ENCODE assay signal across 15 cellular contexts in the genomic region with DNA sequence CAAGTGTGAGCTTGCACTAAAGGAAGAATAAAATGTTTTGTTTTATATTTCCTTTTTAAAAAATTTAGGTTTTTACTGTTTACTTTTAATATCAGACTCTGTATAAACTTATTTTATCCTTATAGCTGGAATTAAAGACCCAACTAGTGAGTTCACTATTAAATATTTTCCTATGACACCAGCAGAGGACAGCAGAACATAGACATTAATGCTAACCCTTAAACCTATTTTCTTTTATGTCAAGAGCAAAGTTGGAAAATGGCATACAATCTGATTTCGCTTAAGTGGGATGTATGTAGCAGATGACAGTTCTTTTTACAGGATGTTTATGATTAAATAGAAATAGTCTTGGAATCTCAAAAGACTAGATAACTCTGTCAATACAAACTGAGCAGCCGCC.
A peak's percentile ranks its signal among the peaks of the same experiment; 100 is the strongest.
DNase-seq lines count a peak whose midpoint lies in the region; ATAC-seq and TF ChIP-seq lines count a peak whose summit lies in the region.
"Had no signal": no experiment of that assay in that cellular context is flagged by ENCODE, and none has a peak within 500 bp of the region (broad histone marks: within the 10 kb centered on the region; RNA-seq: fewer than 3 reads in every experiment).

No MANE protein-coding gene starts in this region.

- H3K9me3 Mint-ChIP-seq in activated T-helper 2 cell treated with anti-CD3 and anti-CD28 coated beads, Interferon-gamma antibody, Interleukin-2, Interleukin-4, amounts not matched to agents 10 μg/mL and 5 μg/mL and 100 μg/mL, durations not matched to agents 14 hours and 24 hours and 36 hours = no peaks in the 10 kb centered on the region
- H3K9me3 Mint-ChIP-seq: T-cell had no signal

- no peaks in the 10 kb centered on the region for H3K4me1 Mint-ChIP-seq in activated T-helper 2 cell treated with anti-CD3 and anti-CD28 coated beads, Interferon-gamma antibody, Interleukin-2, Interleukin-4, amounts not matched to agents 10 μg/mL and 5 μg/mL and 100 μg/mL, durations not matched to agents 14 hours and 24 hours and 36 hours (ENCODE audit: low read depth)
- H3K4me1 Mint-ChIP-seq: activated CD8-positive, alpha-beta memory T cell treated with anti-CD3 and anti-CD28 coated beads, Interleukin-2, amount 10 ng/mL, durations not matched to agents 7 days and 5 days; CD4-positive, CD25-positive, alpha-beta regulatory T cell; T-cell had no signal

- no peaks in the 10 kb centered on the region for H3K36me3 Mint-ChIP-seq in activated T-helper 2 cell treated with anti-CD3 and anti-CD28 coated beads, Interferon-gamma antibody, Interleukin-2, Interleukin-4, amounts not matched to agents 10 μg/mL and 5 μg/mL and 100 μg/mL, durations not matched to agents 14 hours and 24 hours and 36 hours (ENCODE audit: low read depth)
- H3K36me3 Mint-ChIP-seq: activated CD8-positive, alpha-beta memory T cell treated with anti-CD3 and anti-CD28 coated beads, Interleukin-2, amount 10 ng/mL, durations not matched to agents 7 days and 5 days; CD4-positive, CD25-positive, alpha-beta regulatory T cell; T-cell had no signal

- no peaks in the 10 kb centered on the region for H3F3A ChIP-seq in PC-3 (ENCODE audit: low read length, unreplicated experiment)

- H2AFZ ChIP-seq in PC-3 (ENCODE audit: low read length) = no peak overlapping the region

- no TSS peak for BruUV-seq in PC-3 (replicated peaks; lab: Mats Ljungman, UMichigan)

- ATAC-seq in PC-3 = peak; percentile 67
- ATAC-seq in foreskin keratinocyte = no peak
- no peak for ATAC-seq in HG03354 (IDR thresholded peaks at IDR 0.05; ENCODE audit: poor library complexity, severe bottlenecking, unreplicated experiment)
- ATAC-seq: activated CD8-positive, alpha-beta memory T cell treated with anti-CD3 and anti-CD28 coated beads, Interleukin-2, amount 10 ng/mL, durations not matched to agents 7 days and 5 days; K562; T-cell had no signal

- no peak overlapping the region for H3K4me3 Mint-ChIP-seq in activated T-helper 2 cell treated with anti-CD3 and anti-CD28 coated beads, Interferon-gamma antibody, Interleukin-2, Interleukin-4, amounts not matched to agents 10 μg/mL and 5 μg/mL and 100 μg/mL, durations not matched to agents 14 hours and 24 hours and 36 hours (ENCODE audit: low read depth)
- H3K4me3 Mint-ChIP-seq: activated CD8-positive, alpha-beta memory T cell treated with anti-CD3 and anti-CD28 coated beads, Interleukin-2, amount 10 ng/mL, durations not matched to agents 7 days and 5 days; CD4-positive, CD25-positive, alpha-beta regulatory T cell; T-cell had no signal

- TF ChIP-seq CTCF in 22Rv1 (IDR thresholded peaks at IDR 0.05) (peak; percentile 51), GM12865 (IDR thresholded peaks at IDR 0.05; ENCODE audit: insufficient read depth, low read depth, low read length, missing control alignments) (peak; percentile 13), PC-3 (conservative IDR thresholded peaks at IDR 0.05; ENCODE audit: low read depth, low read length) (peak; percentile 69), foreskin keratinocyte (conservative IDR thresholded peaks at IDR 0.05) (peak; percentile 32)

- H3K4me3 ChIP-seq in GM12865 (ENCODE audit: low read depth, low read length) (no peak overlapping the region), PC-3 (ENCODE audit: low read length) (no peak overlapping the region)
- H3K4me3 ChIP-seq: K562, skin epidermis, thyroid gland had no signal

- CTCF ChIA-PET in PC-3 (lab: Charles Lee) = interaction anchor here (0.7 to 1.5 kb wide), 3 partner anchors 71 to 512 kb away, joined by 4 to 7 read pairs (median 6); no protein-coding TSS in a partner anchor

- H4K20me1 ChIP-seq in PC-3 (ENCODE audit: low read length) = no peaks in the 10 kb centered on the region

- H3K4me1 ChIP-seq in PC-3 (ENCODE audit: insufficient read depth, low read length) (no peaks in the 10 kb centered on the region), foreskin keratinocyte (peaks cover 2% of the 10 kb centered on the region)
- H3K4me1 ChIP-seq: thyroid gland had no signal

- H3K79me2 ChIP-seq in PC-3 (ENCODE audit: low read length) = no peaks in the 10 kb centered on the region

- POLR2A ChIA-PET in PC-3 (lab: Charles Lee; ENCODE audit: unreplicated experiment) = no interaction called here

- H3K27me3 ChIP-seq in PC-3 (ENCODE audit: low read length) = 0 out of 2 replicates have a peak, but pooled peaks cover 3% of the 10 kb centered on the region
- no peaks in the 10 kb centered on the region for H3K27me3 ChIP-seq in foreskin keratinocyte
- H3K27me3 ChIP-seq: thyroid gland had no signal

- no peak for DNase-seq in GM12865 (ENCODE audit: low read depth)
- DNase-seq in PC-3 = peak; percentile 47
- no peak for DNase-seq in foreskin keratinocyte
- no peak for DNase-seq in activated T-cell treated with anti-CD3 and anti-CD28 coated beads, Interleukin-2, amount 50 U/mL, for 48 hours
- no peak for DNase-seq in NCI-H187 treated with DMSO at 0.1 percent for 48 hours (lab: John Stamatoyannopoulos, UW)
- DNase-seq in activated T-helper 2 cell treated with anti-CD3 and anti-CD28 coated beads, Interferon-gamma antibody, Interleukin-2, Interleukin-4, amounts not matched to agents 10 μg/mL and 5 μg/mL and 100 μg/mL, durations not matched to agents 14 hours and 24 hours and 36 hours (ENCODE audit: low spot score) = no peak
- DNase-seq: activated CD8-positive, alpha-beta memory T cell treated with anti-CD3 and anti-CD28 coated beads, Interleukin-2, amount 10 ng/mL, durations not matched to agents 7 days and 5 days; CD4-positive, CD25-positive, alpha-beta regulatory T cell; NCI-H774; T-cell; thyroid gland had no signal

- no peaks in the 10 kb centered on the region for H3K27me3 Mint-ChIP-seq in activated T-helper 2 cell treated with anti-CD3 and anti-CD28 coated beads, Interferon-gamma antibody, Interleukin-2, Interleukin-4, amounts not matched to agents 10 μg/mL and 5 μg/mL and 100 μg/mL, durations not matched to agents 14 hours and 24 hours and 36 hours (ENCODE audit: low read depth)
- H3K27me3 Mint-ChIP-seq: activated CD8-positive, alpha-beta memory T cell treated with anti-CD3 and anti-CD28 coated beads, Interleukin-2, amount 10 ng/mL, durations not matched to agents 7 days and 5 days; CD4-positive, CD25-positive, alpha-beta regulatory T cell had no signal

- no peak overlapping the region for H3K27ac Mint-ChIP-seq in activated T-helper 2 cell treated with anti-CD3 and anti-CD28 coated beads, Interferon-gamma antibody, Interleukin-2, Interleukin-4, amounts not matched to agents 10 μg/mL and 5 μg/mL and 100 μg/mL, durations not matched to agents 14 hours and 24 hours and 36 hours
- H3K27ac Mint-ChIP-seq: activated CD8-positive, alpha-beta memory T cell treated with anti-CD3 and anti-CD28 coated beads, Interleukin-2, amount 10 ng/mL, durations not matched to agents 7 days and 5 days; CD4-positive, CD25-positive, alpha-beta regulatory T cell; T-cell had no signal

- H3K27ac ChIP-seq in 22Rv1 (no peak overlapping the region), PC-3 (ENCODE audit: low read length) (no peak overlapping the region), foreskin keratinocyte (no peak overlapping the region)
- H3K27ac ChIP-seq: skin epidermis, thyroid gland had no signal

- no peak overlapping the region for H3K9ac ChIP-seq in PC-3 (ENCODE audit: low read length)

- H3K9me3 ChIP-seq in PC-3 (ENCODE audit: low read length) = no peaks in the 10 kb centered on the region
- H3K9me3 ChIP-seq: thyroid gland had no signal

- H3K4me2 ChIP-seq in PC-3 (ENCODE audit: low read length) = no peak overlapping the region

- intact Hi-C loops in PC-3 (cut with micrococcal nuclease) = loop anchor here (1.0 to 10.0 kb wide), 8 partner anchors 72 to 1299 kb away; no protein-coding TSS in a partner anchor
- intact Hi-C loops in activated T-helper 2 cell treated with anti-CD3 and anti-CD28 coated beads, Interferon-gamma antibody, Interleukin-2, Interleukin-4, amounts not matched to agents 10 μg/mL and 5 μg/mL and 100 μg/mL, durations not matched to agents 14 hours and 24 hours and 36 hours (cut with micrococcal nuclease) = no loop called here

- H3K36me3 ChIP-seq in PC-3 (ENCODE audit: low read depth, low read length) = no peaks in the 10 kb centered on the region
- H3K36me3 ChIP-seq: thyroid gland had no signal

- H3K9me2 ChIP-seq in PC-3 (replicated peaks; ENCODE audit: low read length) = no peaks in the 10 kb centered on the region

Comparison
In these comparisons a context has a peak if more than half of its experiments do, and no peak if none do; other contexts are left out.
1. CTCF ChIP-seq: peak in every context shown above with its lines; median percentile 69 in PC-3; 51 in 22Rv1; 32 in foreskin keratinocyte; 13 in GM12865.